In genomic region chr10:103592186-103593021, GRCh38 we compare ENCODE assay signal across 10 cellular contexts.
DNase-seq lines count a peak whose midpoint lies in the region; ATAC-seq and TF ChIP-seq lines count a peak whose summit lies in the region.
"Had no signal": no experiment of that assay in that cellular context is flagged by ENCODE, and none has a peak within 500 bp of the region (broad histone marks: within the 10 kb centered on the region; RNA-seq: fewer than 3 reads in every experiment).

No MANE protein-coding gene starts in this region.

- H3K36me3 ChIP-seq in spleen: peaks cover 0 to 8% (median 0%) of the 10 kb centered on the region in 6 donors
- H3K36me3 ChIP-seq: neutrophil had no signal

- H3K36me3 Mint-ChIP-seq in activated T-cell treated with anti-CD3 and anti-CD28 coated beads, Interleukin-2, amount 50 U/mL, for 24 hours (ENCODE audit: low read depth): no peaks in the 10 kb centered on the region

- no peaks in the 10 kb centered on the region for H3K27me3 ChIP-seq in spleen (replicated peaks in 1 of 7)
- H3K27me3 ChIP-seq: neutrophil had no signal

- TF ChIP-seq POLR2A in spleen (IDR thresholded peaks at IDR 0.05): no peak

- H3K4me3 ChIP-seq in spleen: no peak overlapping the region

- TF ChIP-seq CTCF in spleen (IDR thresholded peaks at IDR 0.05 in 8 of 11, conservative IDR thresholded peaks at IDR 0.05 in 3 of 11): peak in 9 of 11 experiments; percentile 27 to 68 (median 56)

- no peak overlapping the region for H3K4me3 Mint-ChIP-seq in activated T-cell treated with anti-CD3 and anti-CD28 coated beads, Interleukin-2, amount 50 U/mL, for 24 hours
- H3K4me3 Mint-ChIP-seq: T-helper 1 cell treated with Interleukin-12 subunit alpha and Interleukin-12 subunit beta and Interleukin-4 antibody, amounts not matched to agents 30 μg/mL and 1 μg/mL, for 36 hours had no signal

- intact Hi-C loops in head of caudate nucleus (cut with DNase I) (no loop called here), spleen (cut with DNase I; ENCODE audit: low total_unique reads) (no loop called here)

- no peaks in the 10 kb centered on the region for H3K27me3 Mint-ChIP-seq in activated T-cell treated with anti-CD3 and anti-CD28 coated beads, Interleukin-2, amount 50 U/mL, for 24 hours

- H3K9me3 Mint-ChIP-seq in activated T-cell treated with anti-CD3 and anti-CD28 coated beads, Interleukin-2, amount 50 U/mL, for 24 hours: no peaks in the 10 kb centered on the region
- H3K9me3 Mint-ChIP-seq: T-helper 1 cell treated with Interleukin-12 subunit alpha and Interleukin-12 subunit beta and Interleukin-4 antibody, amounts not matched to agents 30 μg/mL and 1 μg/mL, for 36 hours had no signal

- H3K27ac Mint-ChIP-seq in activated T-cell treated with anti-CD3 and anti-CD28 coated beads, Interleukin-2, amount 50 U/mL, for 24 hours: no peak overlapping the region
- H3K27ac Mint-ChIP-seq: T-helper 1 cell treated with Interleukin-12 subunit alpha and Interleukin-12 subunit beta and Interleukin-4 antibody, amounts not matched to agents 30 μg/mL and 1 μg/mL, for 36 hours had no signal

- peaks cover 0 to 5% (median 0%) of the 10 kb centered on the region in 8 donors for H3K9me3 ChIP-seq in spleen
- H3K9me3 ChIP-seq: neutrophil had no signal

- no peak overlapping the region for H3K27ac ChIP-seq in spleen
- H3K27ac ChIP-seq: neutrophil had no signal

- peak; percentile 65 for ATAC-seq in GM21717 (IDR thresholded peaks at IDR 0.05; ENCODE audit: unreplicated experiment)

- 77 to 91% (median 88%) methylated on average over 13 to 15 of the region's 15 CpGs for WGBS in spleen, 5 donors

- H3K4me1 Mint-ChIP-seq in activated T-cell treated with anti-CD3 and anti-CD28 coated beads, Interleukin-2, amount 50 U/mL, for 24 hours (ENCODE audit: low read depth): no peaks in the 10 kb centered on the region

- peak; percentile 45 for DNase-seq in Daoy (ENCODE audit: low read depth)
- DNase-seq in NCI-H69 (lab: John Stamatoyannopoulos, UW): peak; percentile 54
- peak; percentile 56 for DNase-seq in activated T-cell treated with anti-CD3 and anti-CD28 coated beads, Interleukin-2, amount 50 U/mL, for 24 hours
- DNase-seq in head of caudate nucleus: peak in 26 of 42 donors; percentile 25 to 70 (median 46)
- no peak for DNase-seq in spleen
- DNase-seq in NCI-H2081 treated with DMSO at 0.1 percent for 48 hours (lab: John Stamatoyannopoulos, UW): no peak
- no peak for DNase-seq in ureter (ENCODE audit: low spot score)

- no peaks in the 10 kb centered on the region for H3K4me1 ChIP-seq in spleen

Comparison
In these comparisons a context has a peak if more than half of its experiments do, and no peak if none do; other contexts are left out.
1. DNase-seq: peak in Daoy (single experiment), NCI-H69 (single experiment), activated T-cell treated with anti-CD3 and anti-CD28 coated beads, Interleukin-2, amount 50 U/mL, for 24 hours (single experiment) and head of caudate nucleus (26 of 42); none in spleen (single experiment), NCI-H2081 treated with DMSO at 0.1 percent for 48 hours (single experiment) and ureter (single experiment).